In the genomic region with DNA sequence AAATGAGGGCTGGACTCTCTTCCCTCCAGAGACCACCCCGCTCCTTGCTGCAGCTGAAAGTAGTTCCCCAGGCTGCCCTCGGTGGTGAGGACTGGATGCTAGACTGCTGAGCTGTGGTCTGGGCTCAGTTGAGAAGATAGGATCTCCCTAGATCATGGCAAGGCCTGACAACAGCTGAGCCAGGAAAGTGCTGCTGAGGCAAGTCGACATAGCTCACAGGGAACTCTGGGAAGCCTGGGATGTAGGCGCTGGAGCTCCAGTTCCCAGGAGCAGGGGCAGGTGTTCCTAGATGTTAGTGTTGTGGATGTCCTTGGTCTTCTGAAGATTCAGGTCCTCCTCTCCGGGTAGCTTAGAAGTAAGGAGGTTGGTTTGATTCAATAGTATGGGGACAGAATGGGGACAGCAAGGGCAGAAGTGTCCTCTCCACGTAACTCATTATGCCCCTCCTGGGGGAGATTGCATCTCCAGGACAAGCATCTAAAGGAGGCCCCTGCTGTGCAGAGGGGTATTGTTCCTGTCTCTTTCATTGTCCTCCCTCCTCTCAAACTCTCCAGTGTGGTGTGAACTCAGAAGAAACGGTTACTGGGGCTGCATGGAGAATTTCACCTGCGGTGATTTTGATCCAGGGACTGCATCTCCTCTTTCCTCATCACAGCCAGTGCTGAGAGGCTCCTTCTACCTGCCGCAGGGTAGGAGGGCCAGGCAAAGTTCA, we compare ENCODE assay signal across 19 cellular contexts. TPM values are rescaled to one million over a fixed set of nuclear protein-coding genes. Genes with fewer than 3 reads are reported as not detected.
DNase-seq lines count a peak whose midpoint lies in the region; ATAC-seq and TF ChIP-seq lines count a peak whose summit lies in the region.
"Had no signal": no experiment of that assay in that cellular context is flagged by ENCODE, and none has a peak within 500 bp of the region (broad histone marks: within the 10 kb centered on the region; RNA-seq: fewer than 3 reads in every experiment).

No MANE protein-coding gene starts in this region.

- H3T11ph ChIP-seq in H9 (ENCODE audit: low read length), result no peak overlapping the region

- H4K8ac ChIP-seq in H9 (replicated peaks; ENCODE audit: insufficient read length, low read depth, low read length), result no peak overlapping the region

- no peak overlapping the region for H2BK15ac ChIP-seq in H9 (ENCODE audit: low read depth, low read length)

- peaks cover 8% of the 10 kb centered on the region for H3K36me3 Mint-ChIP-seq in activated CD4-positive, alpha-beta T cell treated with anti-CD3 and anti-CD28 coated beads for 36 hours (ENCODE audit: low read depth)
- peaks cover 0 to 11% (median 5%) of the 10 kb centered on the region in 3 experiments; a peak in 5 of 7 replicates for H3K36me3 Mint-ChIP-seq in H9 (ENCODE audit: insufficient read depth in 1 of 3, low read depth in 3 of 3)

- H3K79me2 ChIP-seq in H9 (ENCODE audit: insufficient read depth, low read length), result no peaks in the 10 kb centered on the region

- peaks cover 0 to 50% of the 10 kb centered on the region in 2 donors for H3K36me3 ChIP-seq in psoas muscle (ENCODE audit: insufficient read depth in 1 of 2, low read depth in 1 of 2)
- H3K36me3 ChIP-seq in lower lobe of right lung, result peaks cover 40% of the 10 kb centered on the region

- H3K14ac ChIP-seq in H9 (ENCODE audit: insufficient read depth, low read length), result no peak overlapping the region

- peaks cover 81% of the 10 kb centered on the region for H3K4me1 Mint-ChIP-seq in activated CD4-positive, alpha-beta T cell treated with anti-CD3 and anti-CD28 coated beads for 36 hours
- H3K4me1 Mint-ChIP-seq in H9, result peaks cover 20 to 21% of the 10 kb centered on the region in 2 experiments

- no peak overlapping the region for H4K91ac ChIP-seq in H9 (ENCODE audit: insufficient read length, low read depth, low read length)

- CTCF ChIA-PET in activated CD4-positive, alpha-beta T cell treated with anti-CD3 and anti-CD28 coated beads for 36 hours (lab: Charles Lee), result interaction anchor here (0.5 to 26.9 kb wide), 14 partner anchors 12 to 304 kb away, joined by 3 to 864 read pairs (median 4); partner anchors contain the start of genes AMIGO1, ATXN7L2, GNAI3 and GPR61

- H3K4me2 ChIP-seq in H9 (ENCODE audit: insufficient read depth, insufficient read length, low read length), result no peak overlapping the region

- POLR2A ChIA-PET in activated CD4-positive, alpha-beta T cell treated with anti-CD3 and anti-CD28 coated beads for 36 hours (lab: Charles Lee), result interaction anchor here (0.5 to 2.0 kb wide), 8 partner anchors 11 to 583 kb away, joined by 3 to 7 read pairs (median 4); partner anchors contain the start of gene AMIGO1

- no peak overlapping the region for H3K9ac ChIP-seq in H9 (ENCODE audit: extremely low read depth, insufficient read length, low read length)

- no peak overlapping the region for H2BK120ac ChIP-seq in H9 (ENCODE audit: low read depth, low read length, poor library complexity, severe bottlenecking)

- H2BK5ac ChIP-seq in H9 (ENCODE audit: insufficient read length, low read length), result no peak overlapping the region

- H4K5ac ChIP-seq in H9 (ENCODE audit: insufficient read length, low read depth, low read length), result no peak overlapping the region

- no peaks in the 10 kb centered on the region for H4K20me1 ChIP-seq in H9 (ENCODE audit: control insufficient read depth, insufficient read depth, insufficient read length)

- H3K27me3 Mint-ChIP-seq in activated CD4-positive, alpha-beta T cell treated with anti-CD3 and anti-CD28 coated beads for 36 hours, result no peaks in the 10 kb centered on the region
- no peaks in the 10 kb centered on the region for H3K27me3 Mint-ChIP-seq in H9 (ENCODE audit: low read depth)
- H3K27me3 Mint-ChIP-seq: memory B cell had no signal

- H2BK12ac ChIP-seq in H9 (ENCODE audit: insufficient read length, low read depth, low read length), result no peak overlapping the region

- TF ChIP-seq CTCF in H9 (conservative IDR thresholded peaks at IDR 0.05) (no peak), psoas muscle (IDR thresholded peaks at IDR 0.05) (no peak), lower lobe of right lung (IDR thresholded peaks at IDR 0.05) (no peak)

- H3K4me1 ChIP-seq in H9 (ENCODE audit: insufficient read depth, low read length) (peaks cover 2% of the 10 kb centered on the region; the same call in 1 of the 2 replicates), psoas muscle (peaks cover 32% of the 10 kb centered on the region), lower lobe of right lung (peaks cover 58% of the 10 kb centered on the region)

- H3K9me3 ChIP-seq in H9 (ENCODE audit: control insufficient read depth, low read depth, low read length), result no peaks in the 10 kb centered on the region
- H3K9me3 ChIP-seq in psoas muscle, result no peaks in the 10 kb centered on the region
- H3K9me3 ChIP-seq in lower lobe of right lung, result no peaks in the 10 kb centered on the region
- H3K9me3 ChIP-seq: heart left ventricle, MG63, Peyer's patch, upper lobe of left lung had no signal

- H3K27me3 ChIP-seq in H9 (ENCODE audit: insufficient read depth, low read length), result no peaks in the 10 kb centered on the region
- no peaks in the 10 kb centered on the region for H3K27me3 ChIP-seq in psoas muscle (ENCODE audit: insufficient read depth in 3 of 3, low read length in 2 of 3)
- no peaks in the 10 kb centered on the region for H3K27me3 ChIP-seq in lower lobe of right lung (ENCODE audit: low read depth)
- H3K27me3 ChIP-seq: heart left ventricle, MG63, Peyer's patch had no signal

- intact Hi-C loops in activated CD4-positive, alpha-beta T cell treated with anti-CD3 and anti-CD28 coated beads for 36 hours (cut with DNase I, micrococcal nuclease), result loop anchor here (1.0 kb wide), 1 partner anchor 35 kb away; no protein-coding TSS in a partner anchor
- intact Hi-C loops in psoas muscle (cut with DNase I), result loop anchor here (1.0 to 2.0 kb wide), 2 partner anchors 33 to 35 kb away; no protein-coding TSS in a partner anchor
- intact Hi-C loops in lower lobe of right lung (cut with DNase I), result loop anchor here (5.0 kb wide), 1 partner anchor 35 kb away; no protein-coding TSS in a partner anchor

- no peak overlapping the region for H3K4ac ChIP-seq in H9 (ENCODE audit: low read depth, low read length)

- no peak overlapping the region for H2BK20ac ChIP-seq in H9 (ENCODE audit: low read depth, low read length, poor library complexity, severe bottlenecking)

- no peak overlapping the region for H3K23ac ChIP-seq in H9 (ENCODE audit: insufficient read length, low read depth, low read length)

- no CpG with 5 or more reads among the region's 9 CpGs for WGBS in H9 (ENCODE audit: extremely low coverage, insufficient read length, low lambda C conversion rate)
- WGBS in psoas muscle, 3 donors, result 51 to 58% (median 55%) methylated on average over 9 of the region's 9 CpGs

- H3K9me3 Mint-ChIP-seq in activated CD4-positive, alpha-beta T cell treated with anti-CD3 and anti-CD28 coated beads for 36 hours (ENCODE audit: low read depth), result no peaks in the 10 kb centered on the region
- H3K9me3 Mint-ChIP-seq in H9, result no peaks in the 10 kb centered on the region
- H3K9me3 Mint-ChIP-seq: memory B cell had no signal

- no peak for ATAC-seq in activated CD4-positive, alpha-beta T cell treated with anti-CD3 and anti-CD28 coated beads for 36 hours
- ATAC-seq in psoas muscle (no peak), HG02852 (IDR thresholded peaks at IDR 0.05; ENCODE audit: unreplicated experiment) (no peak), lower lobe of right lung (no peak)
- ATAC-seq: heart left ventricle had no signal

- H3K23me2 ChIP-seq in H9 (ENCODE audit: insufficient read length, low read depth, low read length, poor library complexity, severe bottlenecking), result no peaks in the 10 kb centered on the region

- no peaks in the 10 kb centered on the region for H3K79me1 ChIP-seq in H9 (ENCODE audit: insufficient read depth, low read depth, low read length, poor library complexity, severe bottlenecking)

- H2AK5ac ChIP-seq in H9 (ENCODE audit: insufficient read length, low read length), result no peak overlapping the region

- no peak overlapping the region for H3K18ac ChIP-seq in H9 (ENCODE audit: insufficient read length, low read depth, low read length)

- H3K27ac ChIP-seq in H9 (ENCODE audit: insufficient read length, low read depth, low read length) (no peak overlapping the region), caudate nucleus (ENCODE audit: low read depth, low read length) (peak overlapping the region; percentile 75), psoas muscle (peak overlapping the region; percentile 65), lower lobe of right lung (no peak overlapping the region)
- H3K27ac ChIP-seq: heart left ventricle, upper lobe of left lung had no signal

- peak overlapping the region; percentile 56 for H3K27ac Mint-ChIP-seq in activated CD4-positive, alpha-beta T cell treated with anti-CD3 and anti-CD28 coated beads for 36 hours
- H3K27ac Mint-ChIP-seq in H9, result peak overlapping the region in 2 of 3 experiments; percentile 49 to 51; a peak in 1 of 7 replicates
- H3K27ac Mint-ChIP-seq: memory B cell had no signal

- no peak overlapping the region for H2AFZ ChIP-seq in H9 (ENCODE audit: low read length)

- no peak overlapping the region for H3K4me3 ChIP-seq in psoas muscle
- no peak overlapping the region for H3K4me3 ChIP-seq in lower lobe of right lung
- H3K4me3 ChIP-seq: coronary artery, heart left ventricle, MG63, Peyer's patch, upper lobe of left lung had no signal

- H3K4me3 Mint-ChIP-seq in activated CD4-positive, alpha-beta T cell treated with anti-CD3 and anti-CD28 coated beads for 36 hours, result no peak overlapping the region
- H3K4me3 Mint-ChIP-seq in H9, result no peak overlapping the region; a peak in 1 of 5 replicates
- H3K4me3 Mint-ChIP-seq: memory B cell had no signal

- no peak overlapping the region for H3K56ac ChIP-seq in H9 (ENCODE audit: insufficient read length, low read depth, low read length)

- DNase-seq in activated CD4-positive, alpha-beta T cell treated with anti-CD3 and anti-CD28 coated beads for 36 hours, result no peak
- no peak for DNase-seq in activated CD4-positive, alpha-beta T cell treated with anti-CD3 and anti-CD28 coated beads for 4 hours
- no peak for DNase-seq in H9
- DNase-seq in caudate nucleus (lab: John Stamatoyannopoulos, UW), result peak in 7 of 61 donors; percentile 11 to 52 (median 17)
- no peak for DNase-seq in psoas muscle
- DNase-seq in RPMI8226, result no peak
- DNase-seq in lower lobe of right lung, result no peak
- DNase-seq: aorta; GDM1; heart left ventricle; NCI-H748 treated with DMSO at 0.1 percent for 48 hours; Peyer's patch; stimulated activated CD4-positive, alpha-beta T cell treated with anti-CD3 and anti-CD28 coated beads, Interleukin-2, amount 100 ng/mL, for 48 hours had no signal

RNA-seq across cellular contexts. Expression of gene CYB561D1, which starts 3.7 kb away (rescaled TPM):
- 1 to 10 TPM; 7.1 to 8.7 TPM for total RNA-seq in activated CD4-positive, alpha-beta T cell treated with anti-CD3 and anti-CD28 coated beads for 36 hours
- total RNA-seq in H9 (2021) (6.5 and 6.7 TPM in 2 replicates), psoas muscle (1 to 10 TPM; 2.4 to 4.0 (median 3.7) TPM), lower lobe of right lung (15.1 TPM)
- polyA plus RNA-seq in psoas muscle, result 10 to 100 TPM in 1 of 3 donors, 1 to 10 TPM in 2; 1.8 to 15.0 (median 3.5) TPM

RNA-seq across cellular contexts. Expression of gene AMIGO1, which starts 11.9 kb away (rescaled TPM):
- total RNA-seq in activated CD4-positive, alpha-beta T cell treated with anti-CD3 and anti-CD28 coated beads for 36 hours, result 1 to 10 TPM; 1.8 to 2.0 TPM
- 3.6 and 4.1 TPM in 2 replicates for total RNA-seq in H9 (2021)
- total RNA-seq in psoas muscle, result 10 to 100 TPM in 3 of 4 donors, 1 to 10 TPM in 1; 8.7 to 16.6 (median 11.4) TPM
- polyA plus RNA-seq in psoas muscle, result 10 to 100 TPM in 1 of 3 donors, 1 to 10 TPM in 2; 3.1 to 16.0 (median 8.0) TPM
- total RNA-seq in lower lobe of right lung, result 9.1 TPM

RNA-seq across cellular contexts. Expression of gene ATXN7L2, which starts 13.9 kb away (rescaled TPM):
- 10 to 100 TPM; 11.7 to 13.0 TPM for total RNA-seq in activated CD4-positive, alpha-beta T cell treated with anti-CD3 and anti-CD28 coated beads for 36 hours
- 17.3 TPM in 2 replicates for total RNA-seq in H9 (2021)
- 10 to 100 TPM in 1 of 4 donors, 1 to 10 TPM in 3; 4.4 to 14.1 (median 8.4) TPM for total RNA-seq in psoas muscle
- 1 to 10 TPM; 5.1 to 5.2 (median 5.1) TPM for polyA plus RNA-seq in psoas muscle
- 3.8 TPM for total RNA-seq in lower lobe of right lung

RNA-seq across cellular contexts. Expression of gene SYPL2, which starts 31.3 kb away (rescaled TPM):
- under 1 TPM in 1 of 2 experiments, not detected in 1; 0.05 TPM for total RNA-seq in activated CD4-positive, alpha-beta T cell treated with anti-CD3 and anti-CD28 coated beads for 36 hours
- total RNA-seq in H9 (2021) (2.5 and 2.6 TPM in 2 replicates), psoas muscle (100 to 1,000 TPM; 125 to 203 (median 163) TPM), lower lobe of right lung (1.5 TPM)
- polyA plus RNA-seq in psoas muscle, result 10 to 100 TPM; 35.3 to 67.8 (median 66.2) TPM

RNA-seq across cellular contexts. Expression of gene GPR61, which starts 42.1 kb away (rescaled TPM):
- total RNA-seq in activated CD4-positive, alpha-beta T cell treated with anti-CD3 and anti-CD28 coated beads for 36 hours, result under 1 TPM in 1 of 2 experiments, not detected in 1; 0.34 TPM
- total RNA-seq in H9 (2021) (0.24 and 0.48 TPM in 2 replicates), psoas muscle (1 to 10 TPM in 1 of 4 donors, under 1 TPM in 1, not detected in 2; 0.18 to 1.4 TPM), lower lobe of right lung (not detected)
- polyA plus RNA-seq in psoas muscle, result under 1 TPM in 1 of 3 donors, not detected in 2; 0.10 TPM
- total RNA-seq: aorta, H4, upper lobe of left lung had no signal
- polyA plus RNA-seq: aorta had no signal

Comparison
In these comparisons a context has a peak if more than half of its experiments do, and no peak if none do; other contexts are left out.
1. H3K27ac ChIP-seq: peak in caudate nucleus (single experiment) and psoas muscle (single experiment); none in H9 (single experiment) and lower lobe of right lung (single experiment).